Comparison of ENCODE assay signal across 23 cellular contexts in genomic region chr11:63612181-63612580, GRCh38. TPM values are rescaled to one million over a fixed set of nuclear protein-coding genes. Genes with fewer than 3 reads are reported as not detected.
A peak's percentile ranks its signal among the peaks of the same experiment; 100 is the strongest.
DNase-seq lines count a peak whose midpoint lies in the region; ATAC-seq and TF ChIP-seq lines count a peak whose summit lies in the region.
"Had no signal": no experiment of that assay in that cellular context is flagged by ENCODE, and none has a peak within 500 bp of the region (broad histone marks: within the 10 kb centered on the region; RNA-seq: fewer than 3 reads in every experiment).

No MANE protein-coding gene starts in this region.

- POLR2A ChIA-PET in activated CD4-positive, alpha-beta T cell treated with anti-CD3 and anti-CD28 coated beads for 36 hours (lab: Charles Lee): interaction anchor here (0.5 kb wide), 1 partner anchor 25 kb away, joined by 5 read pairs; no protein-coding TSS in a partner anchor

- H3K4me1 Mint-ChIP-seq in natural killer cell: peaks cover 30 to 50% of the 10 kb centered on the region in 2 donors
- peaks cover 21 to 28% of the 10 kb centered on the region in 2 donors for H3K4me1 Mint-ChIP-seq in natural killer cell treated with Interleukin-12 subunit alpha and Interleukin-12 subunit beta and Interleukin-15 and Interleukin-18, amount 100 ng/mL, for 72 hours (ENCODE audit: low read depth in 2 of 2)
- peaks cover 25 to 34% of the 10 kb centered on the region in 2 donors for H3K4me1 Mint-ChIP-seq in effector memory CD8-positive, alpha-beta T cell (ENCODE audit: low read depth in 2 of 2)
- peaks cover 19% of the 10 kb centered on the region for H3K4me1 Mint-ChIP-seq in progenitor cell of endocrine pancreas (ENCODE audit: low read depth)
- peaks cover 4% of the 10 kb centered on the region for H3K4me1 Mint-ChIP-seq in activated CD4-positive, alpha-beta T cell treated with anti-CD3 and anti-CD28 coated beads for 36 hours

- peak overlapping the region in 1 of 2 donors; percentile 91 for H3K27ac Mint-ChIP-seq in natural killer cell
- peak overlapping the region in 1 of 2 donors; percentile 84 for H3K27ac Mint-ChIP-seq in natural killer cell treated with Interleukin-12 subunit alpha and Interleukin-12 subunit beta and Interleukin-15 and Interleukin-18, amount 100 ng/mL, for 72 hours
- H3K27ac Mint-ChIP-seq in effector memory CD8-positive, alpha-beta T cell: peak overlapping the region; percentile 96 to 97
- no peak overlapping the region for H3K27ac Mint-ChIP-seq in progenitor cell of endocrine pancreas
- H3K27ac Mint-ChIP-seq in activated CD4-positive, alpha-beta T cell treated with anti-CD3 and anti-CD28 coated beads for 36 hours: no peak overlapping the region
- H3K27ac Mint-ChIP-seq: stimulated activated memory B cell treated with anti-CD40 and anti-IgM and Interleukin-4, amounts not matched to agents 10 μg/mL and 1 μg/mL and 100 μg/mL, for 72 hours had no signal

- ATAC-seq in natural killer cell: no peak
- no peak for ATAC-seq in natural killer cell treated with Interleukin-12 subunit alpha and Interleukin-12 subunit beta and Interleukin-15 and Interleukin-18, amount 100 ng/mL, for 72 hours
- ATAC-seq in effector memory CD8-positive, alpha-beta T cell (replicated peaks): no peak
- ATAC-seq in activated CD4-positive, alpha-beta T cell treated with anti-CD3 and anti-CD28 coated beads for 36 hours: no peak
- ATAC-seq in HG02885 (IDR thresholded peaks at IDR 0.05; ENCODE audit: poor library complexity, unreplicated experiment): no peak
- ATAC-seq: naive thymus-derived CD4-positive, alpha-beta T cell; stimulated activated memory B cell treated with anti-CD40 and anti-IgM and Interleukin-4, amounts not matched to agents 10 μg/mL and 1 μg/mL and 100 μg/mL, for 72 hours had no signal

- H3K9me3 Mint-ChIP-seq in natural killer cell (no peaks in the 10 kb centered on the region), progenitor cell of endocrine pancreas (ENCODE audit: low read depth) (no peaks in the 10 kb centered on the region)
- H3K9me3 Mint-ChIP-seq in natural killer cell treated with Interleukin-12 subunit alpha and Interleukin-12 subunit beta and Interleukin-15 and Interleukin-18, amount 100 ng/mL, for 72 hours: no peaks in the 10 kb centered on the region
- H3K9me3 Mint-ChIP-seq in effector memory CD8-positive, alpha-beta T cell: no peaks in the 10 kb centered on the region
- H3K9me3 Mint-ChIP-seq in activated CD4-positive, alpha-beta T cell treated with anti-CD3 and anti-CD28 coated beads for 36 hours (ENCODE audit: low read depth): no peaks in the 10 kb centered on the region
- H3K9me3 Mint-ChIP-seq: brain; naive thymus-derived CD4-positive, alpha-beta T cell; stimulated activated memory B cell treated with anti-CD40 and anti-IgM and Interleukin-4, amounts not matched to agents 10 μg/mL and 1 μg/mL and 100 μg/mL, for 72 hours had no signal

- intact Hi-C loops in natural killer cell (cut with micrococcal nuclease): loop anchor here (5.0 kb wide), 3 partner anchors 40 to 75 kb away; partner anchors contain the start of gene PLAAT4
- intact Hi-C loops in activated CD4-positive, alpha-beta T cell treated with anti-CD3 and anti-CD28 coated beads for 36 hours (cut with DNase I, micrococcal nuclease): no loop called here

- CTCF ChIA-PET in activated CD4-positive, alpha-beta T cell treated with anti-CD3 and anti-CD28 coated beads for 36 hours (lab: Charles Lee): no interaction called here

- H3K27me3 Mint-ChIP-seq in natural killer cell (ENCODE audit: low read depth in 2 of 2) (no peaks in the 10 kb centered on the region), progenitor cell of endocrine pancreas (no peaks in the 10 kb centered on the region)
- H3K27me3 Mint-ChIP-seq in natural killer cell treated with Interleukin-12 subunit alpha and Interleukin-12 subunit beta and Interleukin-15 and Interleukin-18, amount 100 ng/mL, for 72 hours: no peaks in the 10 kb centered on the region
- no peaks in the 10 kb centered on the region for H3K27me3 Mint-ChIP-seq in effector memory CD8-positive, alpha-beta T cell
- no peaks in the 10 kb centered on the region for H3K27me3 Mint-ChIP-seq in activated CD4-positive, alpha-beta T cell treated with anti-CD3 and anti-CD28 coated beads for 36 hours
- H3K27me3 Mint-ChIP-seq: stimulated activated memory B cell treated with anti-CD40 and anti-IgM and Interleukin-4, amounts not matched to agents 10 μg/mL and 1 μg/mL and 100 μg/mL, for 72 hours had no signal

- H3K36me3 Mint-ChIP-seq in natural killer cell (no peaks in the 10 kb centered on the region), progenitor cell of endocrine pancreas (ENCODE audit: insufficient read depth) (no peaks in the 10 kb centered on the region)
- no peaks in the 10 kb centered on the region for H3K36me3 Mint-ChIP-seq in natural killer cell treated with Interleukin-12 subunit alpha and Interleukin-12 subunit beta and Interleukin-15 and Interleukin-18, amount 100 ng/mL, for 72 hours
- H3K36me3 Mint-ChIP-seq in effector memory CD8-positive, alpha-beta T cell (ENCODE audit: insufficient read depth): peaks cover 16% of the 10 kb centered on the region
- H3K36me3 Mint-ChIP-seq in activated CD4-positive, alpha-beta T cell treated with anti-CD3 and anti-CD28 coated beads for 36 hours (ENCODE audit: low read depth): no peaks in the 10 kb centered on the region
- H3K36me3 Mint-ChIP-seq: brain; naive thymus-derived CD4-positive, alpha-beta T cell; stimulated activated memory B cell treated with anti-CD40 and anti-IgM and Interleukin-4, amounts not matched to agents 10 μg/mL and 1 μg/mL and 100 μg/mL, for 72 hours had no signal

- no peak for DNase-seq in natural killer cell
- DNase-seq in natural killer cell treated with Interleukin-12 subunit alpha and Interleukin-12 subunit beta and Interleukin-15 and Interleukin-18, amount 100 ng/mL, for 72 hours (ENCODE audit: low spot score): no peak
- no peak for DNase-seq in effector memory CD8-positive, alpha-beta T cell
- DNase-seq in progenitor cell of endocrine pancreas (ENCODE audit: low spot score, unreplicated experiment): no peak
- DNase-seq in NCI-H69 (lab: John Stamatoyannopoulos, UW): no peak
- no peak for DNase-seq in activated CD4-positive, alpha-beta T cell treated with anti-CD3 and anti-CD28 coated beads for 36 hours
- no peak for DNase-seq in NCI-H1092 treated with DMSO at 0.1 percent for 48 hours (lab: John Stamatoyannopoulos, UW)
- DNase-seq: activated CD4-positive, alpha-beta T cell treated with anti-CD3 and anti-CD28 coated beads, Interleukin-2, amount 50 U/mL, for 48 hours; activated naive CD4-positive, alpha-beta T cell treated with anti-CD3 and anti-CD28 coated beads, Interleukin-2, amount 50 U/mL, for 16 hours; activated T-cell treated with anti-CD3 and anti-CD28 coated beads, Interleukin-2, amount 50 U/mL, for 1 hour; DMS79; naive thymus-derived CD4-positive, alpha-beta T cell; NCI-H1092; NCI-H82; posterior cingulate gyrus; stimulated activated CD4-positive, alpha-beta T cell treated with anti-CD3 and anti-CD28 coated beads, Interleukin-12 subunit alpha, Interleukin-12 subunit beta, amount 100 ng/mL, for 4 hours; SW 1271 had no signal

- TF ChIP-seq CTCF in natural killer cell (IDR thresholded peaks at IDR 0.05) (no peak), progenitor cell of endocrine pancreas (IDR thresholded peaks at IDR 0.05; ENCODE audit: unreplicated experiment) (no peak)

- H3K4me3 Mint-ChIP-seq in natural killer cell: peak overlapping the region; percentile 90
- no peak overlapping the region for H3K4me3 Mint-ChIP-seq in natural killer cell treated with Interleukin-12 subunit alpha and Interleukin-12 subunit beta and Interleukin-15 and Interleukin-18, amount 100 ng/mL, for 72 hours
- no peak overlapping the region for H3K4me3 Mint-ChIP-seq in effector memory CD8-positive, alpha-beta T cell
- H3K4me3 Mint-ChIP-seq in progenitor cell of endocrine pancreas (ENCODE audit: low read depth): peak overlapping the region; percentile 82
- H3K4me3 Mint-ChIP-seq in activated CD4-positive, alpha-beta T cell treated with anti-CD3 and anti-CD28 coated beads for 36 hours: no peak overlapping the region

RNA-seq across cellular contexts. Expression of gene PLAAT3, which starts 2.1 kb away (rescaled TPM):
- 10 to 100 TPM; 32.5 to 34.1 (median 34.1) TPM for total RNA-seq in natural killer cell
- 10 to 100 TPM; 16.8 to 60.0 TPM for total RNA-seq in natural killer cell treated with Interleukin-12 subunit alpha and Interleukin-12 subunit beta and Interleukin-15 and Interleukin-18, amount 100 ng/mL, for 72 hours
- total RNA-seq in progenitor cell of endocrine pancreas: 41.9 and 46.3 TPM in 2 replicates
- 1 to 10 TPM; 1.8 to 3.1 TPM for total RNA-seq in activated CD4-positive, alpha-beta T cell treated with anti-CD3 and anti-CD28 coated beads for 36 hours

RNA-seq across cellular contexts. Expression of gene PLAAT2, which starts 49.0 kb away (rescaled TPM):
- 1 to 10 TPM; 1.6 to 5.6 (median 4.6) TPM for total RNA-seq in natural killer cell
- 1 to 10 TPM in 1 of 2 donors, not detected in 1; 1.4 TPM for total RNA-seq in natural killer cell treated with Interleukin-12 subunit alpha and Interleukin-12 subunit beta and Interleukin-15 and Interleukin-18, amount 100 ng/mL, for 72 hours
- not detected in 2 replicates for total RNA-seq in progenitor cell of endocrine pancreas
- not detected for total RNA-seq in activated CD4-positive, alpha-beta T cell treated with anti-CD3 and anti-CD28 coated beads for 36 hours
- total RNA-seq: fibroblast of lung, RPMI7951, urinary bladder had no signal

RNA-seq across cellular contexts. Expression of gene ATL3, which starts 59.0 kb away (rescaled TPM):
- total RNA-seq in natural killer cell (10 to 100 TPM; 35.7 to 46.8 (median 41.6) TPM), progenitor cell of endocrine pancreas (9.4 and 11.7 TPM in 2 replicates)
- total RNA-seq in natural killer cell treated with Interleukin-12 subunit alpha and Interleukin-12 subunit beta and Interleukin-15 and Interleukin-18, amount 100 ng/mL, for 72 hours: 10 to 100 TPM; 12.5 to 40.6 TPM
- 10 to 100 TPM; 18.9 to 25.7 TPM for total RNA-seq in activated CD4-positive, alpha-beta T cell treated with anti-CD3 and anti-CD28 coated beads for 36 hours

Comparison
In these comparisons a context has a peak if more than half of its experiments do, and no peak if none do; other contexts are left out.
1. H3K4me3 Mint-ChIP-seq: peak in natural killer cell (single experiment) and progenitor cell of endocrine pancreas (single experiment); none in natural killer cell treated with Interleukin-12 subunit alpha and Interleukin-12 subunit beta and Interleukin-15 and Interleukin-18, amount 100 ng/mL, for 72 hours (single experiment), effector memory CD8-positive, alpha-beta T cell (0 of 2) and activated CD4-positive, alpha-beta T cell treated with anti-CD3 and anti-CD28 coated beads for 36 hours (single experiment).
2. H3K27ac Mint-ChIP-seq: peak in effector memory CD8-positive, alpha-beta T cell (2 of 2); none in progenitor cell of endocrine pancreas (single experiment) and activated CD4-positive, alpha-beta T cell treated with anti-CD3 and anti-CD28 coated beads for 36 hours (single experiment).
3. RNA of gene PLAAT3, which starts 2.1 kb away (total RNA-seq): 16.8 to 60.0 TPM in natural killer cell treated with Interleukin-12 subunit alpha and Interleukin-12 subunit beta and Interleukin-15 and Interleukin-18, amount 100 ng/mL, for 72 hours, 41.9 to 46.3 TPM in progenitor cell of endocrine pancreas and 32.5 to 34.1 TPM in natural killer cell; 1.8 to 3.1 TPM in activated CD4-positive, alpha-beta T cell treated with anti-CD3 and anti-CD28 coated beads for 36 hours; every median in the first group is over 4 times any median in the second.